ENCODE assay signal across 1 cellular context in genomic region chr12:19129486-19130223, GRCh38.
A peak's percentile ranks its signal among the peaks of the same experiment; 100 is the strongest.
TF ChIP-seq lines count a peak whose summit lies in the region.

A gene with protein sequence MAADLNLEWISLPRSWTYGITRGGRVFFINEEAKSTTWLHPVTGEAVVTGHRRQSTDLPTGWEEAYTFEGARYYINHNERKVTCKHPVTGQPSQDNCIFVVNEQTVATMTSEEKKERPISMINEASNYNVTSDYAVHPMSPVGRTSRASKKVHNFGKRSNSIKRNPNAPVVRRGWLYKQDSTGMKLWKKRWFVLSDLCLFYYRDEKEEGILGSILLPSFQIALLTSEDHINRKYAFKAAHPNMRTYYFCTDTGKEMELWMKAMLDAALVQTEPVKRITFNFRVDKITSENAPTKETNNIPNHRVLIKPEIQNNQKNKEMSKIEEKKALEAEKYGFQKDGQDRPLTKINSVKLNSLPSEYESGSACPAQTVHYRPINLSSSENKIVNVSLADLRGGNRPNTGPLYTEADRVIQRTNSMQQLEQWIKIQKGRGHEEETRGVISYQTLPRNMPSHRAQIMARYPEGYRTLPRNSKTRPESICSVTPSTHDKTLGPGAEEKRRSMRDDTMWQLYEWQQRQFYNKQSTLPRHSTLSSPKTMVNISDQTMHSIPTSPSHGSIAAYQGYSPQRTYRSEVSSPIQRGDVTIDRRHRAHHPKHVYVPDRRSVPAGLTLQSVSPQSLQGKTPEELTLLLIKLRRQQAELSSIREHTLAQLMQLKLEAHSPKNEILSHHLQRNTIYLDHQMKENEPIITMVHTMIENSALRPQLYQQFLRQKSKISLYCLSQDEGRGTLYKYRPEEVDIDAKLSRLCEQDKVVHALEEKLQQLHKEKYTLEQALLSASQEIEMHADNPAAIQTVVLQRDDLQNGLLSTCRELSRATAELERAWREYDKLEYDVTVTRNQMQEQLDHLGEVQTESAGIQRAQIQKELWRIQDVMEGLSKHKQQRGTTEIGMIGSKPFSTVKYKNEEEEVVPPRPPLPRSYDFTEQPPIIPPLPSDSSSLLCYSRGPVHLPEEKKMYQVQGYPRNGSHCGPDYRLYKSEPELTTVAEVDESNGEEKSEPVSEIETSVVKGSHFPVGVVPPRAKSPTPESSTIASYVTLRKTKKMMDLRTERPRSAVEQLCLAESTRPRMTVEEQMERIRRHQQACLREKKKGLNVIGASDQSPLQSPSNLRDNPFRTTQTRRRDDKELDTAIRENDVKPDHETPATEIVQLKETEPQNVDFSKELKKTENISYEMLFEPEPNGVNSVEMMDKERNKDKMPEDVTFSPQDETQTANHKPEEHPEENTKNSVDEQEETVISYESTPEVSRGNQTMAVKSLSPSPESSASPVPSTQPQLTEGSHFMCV (plus strand): TSS chr12:19129733. CDS start chr12:19129800, 67 bp downstream.

TF ChIP-seq in HepG2, 621 proteins besides CTCF, POLR2A, EP300 and RAD21 (continued from another document and continues in another):
- no peak for TF ChIP-seq ARID4A (CRISPR knock-in tag; IDR thresholded peaks at IDR 0.05; ENCODE audit: borderline replicate concordance)
- TF ChIP-seq, protein P1, sequence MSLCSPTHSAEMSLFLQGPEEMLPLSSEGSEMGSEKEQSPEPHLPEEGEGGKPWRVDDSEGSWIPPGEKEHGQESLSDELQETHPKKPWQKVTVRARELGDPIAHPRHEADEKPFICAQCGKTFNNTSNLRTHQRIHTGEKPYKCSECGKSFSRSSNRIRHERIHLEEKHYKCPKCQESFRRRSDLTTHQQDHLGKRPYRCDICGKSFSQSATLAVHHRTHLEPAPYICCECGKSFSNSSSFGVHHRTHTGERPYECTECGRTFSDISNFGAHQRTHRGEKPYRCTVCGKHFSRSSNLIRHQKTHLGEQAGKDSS (CRISPR knock-in tag; IDR thresholded peaks at IDR 0.05; ENCODE audit: borderline replicate concordance, low read depth), result 0 out of 2 replicates have a peak, but pooled peaks have one; percentile 21
- TF ChIP-seq ZNF746 (CRISPR knock-in tag; IDR thresholded peaks at IDR 0.05), result no peak
- no peak for TF ChIP-seq ZNF720 (CRISPR knock-in tag; IDR thresholded peaks at IDR 0.05)
- no peak for TF ChIP-seq ZNF224 (CRISPR knock-in tag; IDR thresholded peaks at IDR 0.05)
- TF ChIP-seq PRPF4 (IDR thresholded peaks at IDR 0.05; ENCODE audit: low read depth, low read length, poor library complexity, severe bottlenecking), result no peak
- TF ChIP-seq HOXA3 (CRISPR knock-in tag; IDR thresholded peaks at IDR 0.05), result no peak
- TF ChIP-seq MAFG (CRISPR knock-in tag; IDR thresholded peaks at IDR 0.05), result no peak
- no peak for TF ChIP-seq ZIK1 (CRISPR knock-in tag; IDR thresholded peaks at IDR 0.05; ENCODE audit: borderline replicate concordance, low read depth)
- TF ChIP-seq HOXA5 (CRISPR knock-in tag; IDR thresholded peaks at IDR 0.05), result no peak
- no peak for TF ChIP-seq SNRNP70 (IDR thresholded peaks at IDR 0.05; ENCODE audit: low read depth, low read length)
- TF ChIP-seq LRRFIP1 (CRISPR knock-in tag; conservative IDR thresholded peaks at IDR 0.05), result no peak
- no peak for TF ChIP-seq ARID3A (IDR thresholded peaks at IDR 0.05; ENCODE audit: low read depth, low read length)
- no peak for TF ChIP-seq IKZF4 (CRISPR knock-in tag; IDR thresholded peaks at IDR 0.05; ENCODE audit: borderline replicate concordance, low read depth, not compliant biosample characterization)
- TF ChIP-seq NFYB (CRISPR knock-in tag; IDR thresholded peaks at IDR 0.05), result no peak
- TF ChIP-seq ZNF75D (CRISPR knock-in tag; IDR thresholded peaks at IDR 0.05; ENCODE audit: borderline replicate concordance), result no peak
- TF ChIP-seq HMGXB4 (CRISPR knock-in tag; IDR thresholded peaks at IDR 0.05; ENCODE audit: borderline replicate concordance in 1 of 2, low read depth in 1 of 2), result peak; percentile 40 to 73; a peak in 2 of 4 replicates
- TF ChIP-seq, protein P2, sequence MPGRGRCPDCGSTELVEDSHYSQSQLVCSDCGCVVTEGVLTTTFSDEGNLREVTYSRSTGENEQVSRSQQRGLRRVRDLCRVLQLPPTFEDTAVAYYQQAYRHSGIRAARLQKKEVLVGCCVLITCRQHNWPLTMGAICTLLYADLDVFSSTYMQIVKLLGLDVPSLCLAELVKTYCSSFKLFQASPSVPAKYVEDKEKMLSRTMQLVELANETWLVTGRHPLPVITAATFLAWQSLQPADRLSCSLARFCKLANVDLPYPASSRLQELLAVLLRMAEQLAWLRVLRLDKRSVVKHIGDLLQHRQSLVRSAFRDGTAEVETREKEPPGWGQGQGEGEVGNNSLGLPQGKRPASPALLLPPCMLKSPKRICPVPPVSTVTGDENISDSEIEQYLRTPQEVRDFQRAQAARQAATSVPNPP (CRISPR knock-in tag; IDR thresholded peaks at IDR 0.05), result no peak
- TF ChIP-seq ZNF34 (CRISPR knock-in tag; IDR thresholded peaks at IDR 0.05; ENCODE audit: borderline replicate concordance), result no peak
- no peak for TF ChIP-seq ZNF235 (CRISPR knock-in tag; IDR thresholded peaks at IDR 0.05; ENCODE audit: borderline replicate concordance)
- no peak for TF ChIP-seq ZNF558 (CRISPR knock-in tag; IDR thresholded peaks at IDR 0.05; ENCODE audit: borderline replicate concordance)
- no peak for TF ChIP-seq ZNF280D (CRISPR knock-in tag; IDR thresholded peaks at IDR 0.05)
- TF ChIP-seq MBD4 (IDR thresholded peaks at IDR 0.05; ENCODE audit: borderline replicate concordance, low read length), result no peak
- TF ChIP-seq RAD51 (IDR thresholded peaks at IDR 0.05; ENCODE audit: borderline replicate concordance), result no peak
- TF ChIP-seq HNF1A (IDR thresholded peaks at IDR 0.05; ENCODE audit: low read depth), result no peak
- TF ChIP-seq HNF1A (CRISPR knock-in tag; IDR thresholded peaks at IDR 0.05; ENCODE audit: borderline replicate concordance), result no peak
- TF ChIP-seq CREM (IDR thresholded peaks at IDR 0.05), result no peak
- TF ChIP-seq CREM (CRISPR knock-in tag; IDR thresholded peaks at IDR 0.05), result no peak
- TF ChIP-seq ZNF570 (CRISPR knock-in tag; IDR thresholded peaks at IDR 0.05; ENCODE audit: borderline replicate concordance), result no peak
- no peak for TF ChIP-seq KLF6 (CRISPR knock-in tag; IDR thresholded peaks at IDR 0.05)
- TF ChIP-seq HIVEP1 (CRISPR knock-in tag; IDR thresholded peaks at IDR 0.05), result no peak
